ENCODE assay signal across 7 cellular contexts in the genomic region with DNA sequence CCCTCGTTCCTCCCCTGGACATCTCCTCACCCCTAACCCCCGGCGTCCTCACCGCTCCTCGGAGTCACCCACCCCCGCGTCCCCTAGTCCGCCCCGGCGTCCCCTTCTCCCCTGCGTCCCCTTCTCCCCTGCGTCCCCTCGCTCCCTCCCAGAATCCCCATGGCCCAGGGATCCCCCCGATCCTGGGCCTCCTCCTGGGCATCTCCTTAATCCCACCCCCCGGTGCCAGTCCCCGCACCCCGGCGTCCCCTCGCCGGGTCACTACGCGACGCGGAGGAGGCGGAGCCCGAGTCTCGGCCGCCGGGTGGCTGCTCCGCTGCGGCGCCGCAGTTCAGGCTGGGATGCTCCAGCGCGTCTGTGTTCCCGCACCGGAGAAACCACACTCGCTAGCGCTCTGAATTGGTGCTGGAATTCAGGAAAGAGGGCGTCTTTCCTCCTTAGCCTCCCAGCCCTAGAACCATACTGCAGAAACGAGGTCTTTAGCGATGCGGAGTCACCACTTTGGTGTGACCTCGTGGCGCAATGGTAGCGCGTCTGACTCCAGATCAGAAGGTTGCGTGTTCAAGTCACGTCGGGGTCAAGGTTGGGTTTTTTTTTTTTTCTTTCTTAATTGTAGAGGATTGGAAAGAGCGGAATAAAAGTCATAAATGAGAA.
DNase-seq lines count a peak whose midpoint lies in the region; ATAC-seq and TF ChIP-seq lines count a peak whose summit lies in the region.

No MANE protein-coding gene starts in this region.

- no peak for TF ChIP-seq POLR2A in GM18505 (IDR thresholded peaks at IDR 0.05; ENCODE audit: borderline replicate concordance, extremely low read depth, insufficient read depth, insufficient read length)

- DNase-seq in NCI-H2196 treated with DMSO at 0.1 percent for 48 hours (lab: John Stamatoyannopoulos, UW; ENCODE audit: unreplicated experiment) (peak; percentile 7), cerebellar cortex (ENCODE audit: low spot score) (peak; percentile 96), islet precursor cell (peak; percentile 98)
- DNase-seq in activated CD4-positive, CD25-positive, alpha-beta regulatory T cell treated with anti-CD3 and anti-CD28 coated beads, Interleukin-2, amount 50 U/mL, for 72 hours: peak; percentile 86
- DNase-seq in stimulated activated CD4-positive, alpha-beta T cell treated with anti-CD3 and anti-CD28 coated beads, Interleukin-12 subunit alpha, Interleukin-12 subunit beta, amount 100 ng/mL, for 24 hours (ENCODE audit: low read depth in 2 of 2): peak; percentile 67 to 79

- ATAC-seq in GM18505 (IDR thresholded peaks at IDR 0.05; ENCODE audit: unreplicated experiment) (peak; percentile 73), HG03060 (IDR thresholded peaks at IDR 0.05; ENCODE audit: low read depth, unreplicated experiment) (peak; percentile 60)

Comparison
In these comparisons a context has a peak if more than half of its experiments do, and no peak if none do; other contexts are left out.
1. Peak in every context shown above with its lines: DNase-seq and ATAC-seq.
2. DNase-seq: peak in every context shown above with its lines; median percentile 98 in islet precursor cell; 96 in cerebellar cortex; 86 in activated CD4-positive, CD25-positive, alpha-beta regulatory T cell treated with anti-CD3 and anti-CD28 coated beads, Interleukin-2, amount 50 U/mL, for 72 hours; 73 in stimulated activated CD4-positive, alpha-beta T cell treated with anti-CD3 and anti-CD28 coated beads, Interleukin-12 subunit alpha, Interleukin-12 subunit beta, amount 100 ng/mL, for 24 hours; 7 in NCI-H2196 treated with DMSO at 0.1 percent for 48 hours.